Comparison of ENCODE assay signal across 1 cellular context in the genomic region with DNA sequence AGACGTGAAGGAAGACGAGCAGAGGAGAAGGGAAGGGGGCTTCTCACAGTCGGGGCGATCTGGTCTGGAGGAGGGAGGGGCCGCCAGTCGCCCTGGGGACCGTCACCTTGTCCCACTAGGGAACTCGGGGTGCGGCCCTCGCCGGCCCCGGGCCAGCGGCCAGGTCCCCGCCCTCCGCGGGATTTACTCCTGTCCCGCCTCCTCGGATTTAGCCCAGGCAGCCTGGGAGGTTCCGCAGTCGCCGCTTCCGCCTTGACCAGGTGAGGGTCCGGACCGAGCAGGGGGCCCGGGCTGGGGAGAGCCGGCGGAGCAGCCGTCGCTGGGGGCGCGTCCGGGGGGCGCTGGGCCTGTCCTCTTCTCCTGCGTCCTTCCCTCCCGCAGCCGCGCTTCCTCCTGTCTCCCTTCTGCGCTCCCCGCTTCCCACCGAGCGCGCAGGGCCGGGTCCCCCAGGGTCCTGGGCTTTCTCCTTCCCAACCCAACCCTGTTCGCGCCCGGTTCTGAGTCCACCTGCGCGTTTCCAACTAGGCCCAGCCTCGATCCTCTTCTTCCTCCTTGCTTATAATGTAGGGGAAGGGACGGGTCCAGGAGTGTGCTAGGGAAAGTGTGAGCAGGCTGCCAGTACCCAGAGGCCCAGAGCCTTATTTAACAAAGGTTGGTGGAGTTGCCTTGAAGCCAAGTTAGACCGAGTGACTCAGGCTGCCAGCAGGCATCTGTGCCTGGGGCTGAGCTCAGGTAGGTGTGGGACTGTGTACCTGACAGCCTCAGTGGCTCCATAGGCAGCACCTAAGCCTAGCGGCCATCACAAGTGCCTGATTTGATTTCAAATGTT.
TF ChIP-seq lines count a peak whose summit lies in the region.

A gene (plus strand): TSS at position 235 of the 829 bp plus-strand sequence. CDS start 1,838 bp downstream, outside the sequence.

TF ChIP-seq in HepG2, 621 proteins besides CTCF, POLR2A, EP300 and RAD21 (continued from another document and continues in another):
- TF ChIP-seq, protein P1, sequence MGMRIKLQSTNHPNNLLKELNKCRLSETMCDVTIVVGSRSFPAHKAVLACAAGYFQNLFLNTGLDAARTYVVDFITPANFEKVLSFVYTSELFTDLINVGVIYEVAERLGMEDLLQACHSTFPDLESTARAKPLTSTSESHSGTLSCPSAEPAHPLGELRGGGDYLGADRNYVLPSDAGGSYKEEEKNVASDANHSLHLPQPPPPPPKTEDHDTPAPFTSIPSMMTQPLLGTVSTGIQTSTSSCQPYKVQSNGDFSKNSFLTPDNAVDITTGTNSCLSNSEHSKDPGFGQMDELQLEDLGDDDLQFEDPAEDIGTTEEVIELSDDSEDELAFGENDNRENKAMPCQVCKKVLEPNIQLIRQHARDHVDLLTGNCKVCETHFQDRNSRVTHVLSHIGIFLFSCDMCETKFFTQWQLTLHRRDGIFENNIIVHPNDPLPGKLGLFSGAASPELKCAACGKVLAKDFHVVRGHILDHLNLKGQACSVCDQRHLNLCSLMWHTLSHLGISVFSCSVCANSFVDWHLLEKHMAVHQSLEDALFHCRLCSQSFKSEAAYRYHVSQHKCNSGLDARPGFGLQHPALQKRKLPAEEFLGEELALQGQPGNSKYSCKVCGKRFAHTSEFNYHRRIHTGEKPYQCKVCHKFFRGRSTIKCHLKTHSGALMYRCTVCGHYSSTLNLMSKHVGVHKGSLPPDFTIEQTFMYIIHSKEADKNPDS (CRISPR knock-in tag; IDR thresholded peaks at IDR 0.05), result peak; percentile 79; the same call in 1 of the 2 replicates
- TF ChIP-seq ZFY (CRISPR knock-in tag; IDR thresholded peaks at IDR 0.05) (peak; percentile 69), MTF2 (CRISPR knock-in tag; IDR thresholded peaks at IDR 0.05; ENCODE audit: borderline replicate concordance) (0 out of 2 replicates have a peak, but pooled peaks have one; percentile 50), AGO2 (optimal IDR thresholded peaks at IDR 0.05; ENCODE audit: low read depth, low read length) (peak; percentile 65), HOXD1 (CRISPR knock-in tag; IDR thresholded peaks at IDR 0.05) (0 out of 2 replicates have a peak, but pooled peaks have one; percentile 47), ELF3 (CRISPR knock-in tag; IDR thresholded peaks at IDR 0.05) (peak; percentile 72), ZNF451 (CRISPR knock-in tag; IDR thresholded peaks at IDR 0.05) (peak; percentile 56; the same call in 1 of the 2 replicates), ZBTB38 (CRISPR knock-in tag; IDR thresholded peaks at IDR 0.05) (no peak), ZFP41 (CRISPR knock-in tag; IDR thresholded peaks at IDR 0.05; ENCODE audit: borderline replicate concordance) (no peak), ZNF703 (CRISPR knock-in tag; IDR thresholded peaks at IDR 0.05; ENCODE audit: borderline replicate concordance) (no peak), ZSCAN12 (CRISPR knock-in tag; IDR thresholded peaks at IDR 0.05) (0 out of 2 replicates have a peak, but pooled peaks have one; percentile 11), ZNF160 (CRISPR knock-in tag; IDR thresholded peaks at IDR 0.05) (no peak), MBNL3 (CRISPR knock-in tag; conservative IDR thresholded peaks at IDR 0.05) (no peak), ZNF335 (CRISPR knock-in tag; IDR thresholded peaks at IDR 0.05) (no peak), RARG (CRISPR knock-in tag; IDR thresholded peaks at IDR 0.05; ENCODE audit: low read depth) (no peak), ZFX (CRISPR knock-in tag; IDR thresholded peaks at IDR 0.05; ENCODE audit: low read depth) (peak; percentile 79), ZNF746 (CRISPR knock-in tag; IDR thresholded peaks at IDR 0.05) (0 out of 2 replicates have a peak, but pooled peaks have one; percentile 49), TMF1 (CRISPR knock-in tag; IDR thresholded peaks at IDR 0.05; ENCODE audit: low read depth) (no peak), SAFB2 (CRISPR knock-in tag; IDR thresholded peaks at IDR 0.05; ENCODE audit: borderline replicate concordance, low read depth) (0 out of 2 replicates have a peak, but pooled peaks have one; percentile 39), IRF2 (CRISPR knock-in tag; IDR thresholded peaks at IDR 0.05) (0 out of 2 replicates have a peak, but pooled peaks have one; percentile 9), KDM2A (CRISPR knock-in tag; IDR thresholded peaks at IDR 0.05; ENCODE audit: borderline replicate concordance, low read depth) (peak; percentile 56; the same call in 1 of the 2 replicates), ZBTB8A (CRISPR knock-in tag; IDR thresholded peaks at IDR 0.05; ENCODE audit: borderline replicate concordance, low read depth) (no peak), ELF1 (CRISPR knock-in tag; IDR thresholded peaks at IDR 0.05) (peak; percentile 75), LCORL (IDR thresholded peaks at IDR 0.05) (no peak), LCORL (CRISPR knock-in tag; IDR thresholded peaks at IDR 0.05) (peak; percentile 75; the same call in 1 of the 2 replicates), TCF7 (IDR thresholded peaks at IDR 0.05; ENCODE audit: low read depth) (no peak), FOXC1 (CRISPR knock-in tag; IDR thresholded peaks at IDR 0.05; ENCODE audit: borderline replicate concordance) (peak; percentile 91)
- TF ChIP-seq, protein P2, sequence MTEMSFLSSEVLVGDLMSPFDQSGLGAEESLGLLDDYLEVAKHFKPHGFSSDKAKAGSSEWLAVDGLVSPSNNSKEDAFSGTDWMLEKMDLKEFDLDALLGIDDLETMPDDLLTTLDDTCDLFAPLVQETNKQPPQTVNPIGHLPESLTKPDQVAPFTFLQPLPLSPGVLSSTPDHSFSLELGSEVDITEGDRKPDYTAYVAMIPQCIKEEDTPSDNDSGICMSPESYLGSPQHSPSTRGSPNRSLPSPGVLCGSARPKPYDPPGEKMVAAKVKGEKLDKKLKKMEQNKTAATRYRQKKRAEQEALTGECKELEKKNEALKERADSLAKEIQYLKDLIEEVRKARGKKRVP (CRISPR knock-in tag; IDR thresholded peaks at IDR 0.05), result no peak; a peak in 1 of 4 replicates
- TF ChIP-seq, protein P3, sequence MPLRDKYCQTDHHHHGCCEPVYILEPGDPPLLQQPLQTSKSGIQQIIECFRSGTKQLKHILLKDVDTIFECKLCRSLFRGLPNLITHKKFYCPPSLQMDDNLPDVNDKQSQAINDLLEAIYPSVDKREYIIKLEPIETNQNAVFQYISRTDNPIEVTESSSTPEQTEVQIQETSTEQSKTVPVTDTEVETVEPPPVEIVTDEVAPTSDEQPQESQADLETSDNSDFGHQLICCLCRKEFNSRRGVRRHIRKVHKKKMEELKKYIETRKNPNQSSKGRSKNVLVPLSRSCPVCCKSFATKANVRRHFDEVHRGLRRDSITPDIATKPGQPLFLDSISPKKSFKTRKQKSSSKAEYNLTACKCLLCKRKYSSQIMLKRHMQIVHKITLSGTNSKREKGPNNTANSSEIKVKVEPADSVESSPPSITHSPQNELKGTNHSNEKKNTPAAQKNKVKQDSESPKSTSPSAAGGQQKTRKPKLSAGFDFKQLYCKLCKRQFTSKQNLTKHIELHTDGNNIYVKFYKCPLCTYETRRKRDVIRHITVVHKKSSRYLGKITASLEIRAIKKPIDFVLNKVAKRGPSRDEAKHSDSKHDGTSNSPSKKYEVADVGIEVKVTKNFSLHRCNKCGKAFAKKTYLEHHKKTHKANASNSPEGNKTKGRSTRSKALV (CRISPR knock-in tag; IDR thresholded peaks at IDR 0.05), result 0 out of 2 replicates have a peak, but pooled peaks have one; percentile 18
- TF ChIP-seq, protein P4, sequence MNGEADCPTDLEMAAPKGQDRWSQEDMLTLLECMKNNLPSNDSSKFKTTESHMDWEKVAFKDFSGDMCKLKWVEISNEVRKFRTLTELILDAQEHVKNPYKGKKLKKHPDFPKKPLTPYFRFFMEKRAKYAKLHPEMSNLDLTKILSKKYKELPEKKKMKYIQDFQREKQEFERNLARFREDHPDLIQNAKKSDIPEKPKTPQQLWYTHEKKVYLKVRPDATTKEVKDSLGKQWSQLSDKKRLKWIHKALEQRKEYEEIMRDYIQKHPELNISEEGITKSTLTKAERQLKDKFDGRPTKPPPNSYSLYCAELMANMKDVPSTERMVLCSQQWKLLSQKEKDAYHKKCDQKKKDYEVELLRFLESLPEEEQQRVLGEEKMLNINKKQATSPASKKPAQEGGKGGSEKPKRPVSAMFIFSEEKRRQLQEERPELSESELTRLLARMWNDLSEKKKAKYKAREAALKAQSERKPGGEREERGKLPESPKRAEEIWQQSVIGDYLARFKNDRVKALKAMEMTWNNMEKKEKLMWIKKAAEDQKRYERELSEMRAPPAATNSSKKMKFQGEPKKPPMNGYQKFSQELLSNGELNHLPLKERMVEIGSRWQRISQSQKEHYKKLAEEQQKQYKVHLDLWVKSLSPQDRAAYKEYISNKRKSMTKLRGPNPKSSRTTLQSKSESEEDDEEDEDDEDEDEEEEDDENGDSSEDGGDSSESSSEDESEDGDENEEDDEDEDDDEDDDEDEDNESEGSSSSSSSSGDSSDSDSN (CRISPR knock-in tag; IDR thresholded peaks at IDR 0.05), result peak; percentile 32; the same call in 1 of the 2 replicates
- TF ChIP-seq, protein P5, sequence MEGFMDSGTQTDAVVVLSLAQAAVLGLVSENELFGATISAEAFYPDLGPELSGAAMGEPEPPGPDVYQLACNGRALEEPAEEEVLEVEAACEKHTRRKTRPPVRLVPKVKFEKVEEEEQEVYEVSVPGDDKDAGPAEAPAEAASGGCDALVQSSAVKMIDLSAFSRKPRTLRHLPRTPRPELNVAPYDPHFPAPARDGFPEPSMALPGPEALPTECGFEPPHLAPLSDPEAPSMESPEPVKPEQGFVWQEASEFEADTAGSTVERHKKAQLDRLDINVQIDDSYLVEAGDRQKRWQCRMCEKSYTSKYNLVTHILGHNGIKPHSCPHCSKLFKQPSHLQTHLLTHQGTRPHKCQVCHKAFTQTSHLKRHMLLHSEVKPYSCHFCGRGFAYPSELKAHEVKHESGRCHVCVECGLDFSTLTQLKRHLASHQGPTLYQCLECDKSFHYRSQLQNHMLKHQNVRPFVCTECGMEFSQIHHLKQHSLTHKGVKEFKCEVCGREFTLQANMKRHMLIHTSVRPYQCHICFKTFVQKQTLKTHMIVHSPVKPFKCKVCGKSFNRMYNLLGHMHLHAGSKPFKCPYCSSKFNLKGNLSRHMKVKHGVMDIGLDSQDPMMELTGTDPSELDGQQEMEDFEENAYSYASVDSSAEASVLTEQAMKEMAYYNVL (CRISPR knock-in tag; IDR thresholded peaks at IDR 0.05; ENCODE audit: borderline replicate concordance), result no peak
- TF ChIP-seq, protein P6, sequence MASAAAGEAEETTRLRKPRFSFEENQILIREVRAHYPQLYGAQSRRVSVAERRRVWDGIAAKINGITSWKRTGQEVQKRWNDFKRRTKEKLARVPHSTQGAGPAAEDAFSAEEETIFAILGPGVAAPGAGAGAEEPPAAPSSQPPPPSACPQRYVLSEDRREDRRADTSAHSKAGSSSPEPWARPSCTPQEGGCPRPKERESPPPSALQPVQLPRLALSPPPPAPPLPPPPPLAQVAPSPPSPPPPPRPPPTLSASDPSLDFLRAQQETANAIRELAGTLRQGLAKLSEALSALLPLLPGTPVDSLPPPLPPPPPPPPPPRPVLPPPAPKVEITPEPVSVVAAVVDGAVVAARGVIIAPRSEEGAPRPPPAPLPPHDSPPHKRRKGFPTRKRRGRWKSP (CRISPR knock-in tag; IDR thresholded peaks at IDR 0.05), result peak; percentile 57; the same call in 1 of the 2 replicates
- TF ChIP-seq, protein P7, sequence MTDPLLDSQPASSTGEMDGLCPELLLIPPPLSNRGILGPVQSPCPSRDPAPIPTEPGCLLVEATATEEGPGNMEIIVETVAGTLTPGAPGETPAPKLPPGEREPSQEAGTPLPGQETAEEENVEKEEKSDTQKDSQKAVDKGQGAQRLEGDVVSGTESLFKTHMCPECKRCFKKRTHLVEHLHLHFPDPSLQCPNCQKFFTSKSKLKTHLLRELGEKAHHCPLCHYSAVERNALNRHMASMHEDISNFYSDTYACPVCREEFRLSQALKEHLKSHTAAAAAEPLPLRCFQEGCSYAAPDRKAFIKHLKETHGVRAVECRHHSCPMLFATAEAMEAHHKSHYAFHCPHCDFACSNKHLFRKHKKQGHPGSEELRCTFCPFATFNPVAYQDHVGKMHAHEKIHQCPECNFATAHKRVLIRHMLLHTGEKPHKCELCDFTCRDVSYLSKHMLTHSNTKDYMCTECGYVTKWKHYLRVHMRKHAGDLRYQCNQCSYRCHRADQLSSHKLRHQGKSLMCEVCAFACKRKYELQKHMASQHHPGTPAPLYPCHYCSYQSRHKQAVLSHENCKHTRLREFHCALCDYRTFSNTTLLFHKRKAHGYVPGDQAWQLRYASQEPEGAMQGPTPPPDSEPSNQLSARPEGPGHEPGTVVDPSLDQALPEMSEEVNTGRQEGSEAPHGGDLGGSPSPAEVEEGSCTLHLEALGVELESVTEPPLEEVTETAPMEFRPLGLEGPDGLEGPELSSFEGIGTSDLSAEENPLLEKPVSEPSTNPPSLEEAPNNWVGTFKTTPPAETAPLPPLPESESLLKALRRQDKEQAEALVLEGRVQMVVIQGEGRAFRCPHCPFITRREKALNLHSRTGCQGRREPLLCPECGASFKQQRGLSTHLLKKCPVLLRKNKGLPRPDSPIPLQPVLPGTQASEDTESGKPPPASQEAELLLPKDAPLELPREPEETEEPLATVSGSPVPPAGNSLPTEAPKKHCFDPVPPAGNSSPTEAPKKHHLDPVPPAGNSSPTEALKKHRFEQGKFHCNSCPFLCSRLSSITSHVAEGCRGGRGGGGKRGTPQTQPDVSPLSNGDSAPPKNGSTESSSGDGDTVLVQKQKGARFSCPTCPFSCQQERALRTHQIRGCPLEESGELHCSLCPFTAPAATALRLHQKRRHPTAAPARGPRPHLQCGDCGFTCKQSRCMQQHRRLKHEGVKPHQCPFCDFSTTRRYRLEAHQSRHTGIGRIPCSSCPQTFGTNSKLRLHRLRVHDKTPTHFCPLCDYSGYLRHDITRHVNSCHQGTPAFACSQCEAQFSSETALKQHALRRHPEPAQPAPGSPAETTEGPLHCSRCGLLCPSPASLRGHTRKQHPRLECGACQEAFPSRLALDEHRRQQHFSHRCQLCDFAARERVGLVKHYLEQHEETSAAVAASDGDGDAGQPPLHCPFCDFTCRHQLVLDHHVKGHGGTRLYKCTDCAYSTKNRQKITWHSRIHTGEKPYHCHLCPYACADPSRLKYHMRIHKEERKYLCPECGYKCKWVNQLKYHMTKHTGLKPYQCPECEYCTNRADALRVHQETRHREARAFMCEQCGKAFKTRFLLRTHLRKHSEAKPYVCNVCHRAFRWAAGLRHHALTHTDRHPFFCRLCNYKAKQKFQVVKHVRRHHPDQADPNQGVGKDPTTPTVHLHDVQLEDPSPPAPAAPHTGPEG (CRISPR knock-in tag; IDR thresholded peaks at IDR 0.05), result 0 out of 2 replicates have a peak, but pooled peaks have one; percentile 11
- TF ChIP-seq, protein P8, sequence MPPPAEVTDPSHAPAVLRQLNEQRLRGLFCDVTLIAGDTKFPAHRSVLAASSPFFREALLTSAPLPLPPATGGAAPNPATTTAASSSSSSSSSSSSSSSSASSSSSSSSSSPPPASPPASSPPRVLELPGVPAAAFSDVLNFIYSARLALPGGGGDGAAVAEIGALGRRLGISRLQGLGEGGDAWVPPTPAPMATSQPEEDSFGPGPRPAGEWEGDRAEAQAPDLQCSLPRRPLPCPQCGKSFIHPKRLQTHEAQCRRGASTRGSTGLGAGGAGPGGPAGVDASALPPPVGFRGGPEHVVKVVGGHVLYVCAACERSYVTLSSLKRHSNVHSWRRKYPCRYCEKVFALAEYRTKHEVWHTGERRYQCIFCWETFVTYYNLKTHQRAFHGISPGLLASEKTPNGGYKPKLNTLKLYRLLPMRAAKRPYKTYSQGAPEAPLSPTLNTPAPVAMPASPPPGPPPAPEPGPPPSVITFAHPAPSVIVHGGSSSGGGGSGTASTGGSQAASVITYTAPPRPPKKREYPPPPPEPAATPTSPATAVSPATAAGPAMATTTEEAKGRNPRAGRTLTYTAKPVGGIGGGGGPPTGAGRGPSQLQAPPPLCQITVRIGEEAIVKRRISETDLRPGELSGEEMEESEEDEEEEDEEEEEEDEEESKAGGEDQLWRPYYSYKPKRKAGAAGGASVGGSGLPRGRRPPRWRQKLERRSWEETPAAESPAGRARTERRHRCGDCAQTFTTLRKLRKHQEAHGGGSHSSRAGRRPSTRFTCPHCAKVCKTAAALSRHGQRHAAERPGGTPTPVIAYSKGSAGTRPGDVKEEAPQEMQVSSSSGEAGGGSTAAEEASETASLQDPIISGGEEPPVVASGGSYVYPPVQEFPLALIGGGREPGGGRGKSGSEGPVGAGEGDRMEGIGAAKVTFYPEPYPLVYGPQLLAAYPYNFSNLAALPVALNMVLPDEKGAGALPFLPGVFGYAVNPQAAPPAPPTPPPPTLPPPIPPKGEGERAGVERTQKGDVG (CRISPR knock-in tag; IDR thresholded peaks at IDR 0.05; ENCODE audit: borderline replicate concordance), result no peak
